ENCODE assay signal across 1 cellular context in genomic region chr6:1015819-1016218, GRCh38.
TF ChIP-seq lines count a peak whose summit lies in the region.

No MANE protein-coding gene starts in this region.

TF ChIP-seq in K562, 482 proteins besides CTCF, POLR2A, EP300 and RAD21 (continued from another document):
- TF ChIP-seq IRF1 (CRISPR knock-in tag; IDR thresholded peaks at IDR 0.05; ENCODE audit: borderline replicate concordance) (no peak), YBX1 (IDR thresholded peaks at IDR 0.05) (no peak), PTBP1 (IDR thresholded peaks at IDR 0.05; ENCODE audit: low read depth, low read length) (no peak), CBX5 (IDR thresholded peaks at IDR 0.05; ENCODE audit: borderline replicate concordance, low read depth) (no peak), NFIX (CRISPR knock-in tag; IDR thresholded peaks at IDR 0.05; ENCODE audit: low read depth) (no peak), SREBF1 (IDR thresholded peaks at IDR 0.05; ENCODE audit: borderline replicate concordance, low read depth, low read length) (no peak), ZNF507 (tag; conservative IDR thresholded peaks at IDR 0.05) (no peak)
TF ChIP-seq in K562: peak in this region for 0.
